ENCODE assay signal across 8 cellular contexts in the genomic region with DNA sequence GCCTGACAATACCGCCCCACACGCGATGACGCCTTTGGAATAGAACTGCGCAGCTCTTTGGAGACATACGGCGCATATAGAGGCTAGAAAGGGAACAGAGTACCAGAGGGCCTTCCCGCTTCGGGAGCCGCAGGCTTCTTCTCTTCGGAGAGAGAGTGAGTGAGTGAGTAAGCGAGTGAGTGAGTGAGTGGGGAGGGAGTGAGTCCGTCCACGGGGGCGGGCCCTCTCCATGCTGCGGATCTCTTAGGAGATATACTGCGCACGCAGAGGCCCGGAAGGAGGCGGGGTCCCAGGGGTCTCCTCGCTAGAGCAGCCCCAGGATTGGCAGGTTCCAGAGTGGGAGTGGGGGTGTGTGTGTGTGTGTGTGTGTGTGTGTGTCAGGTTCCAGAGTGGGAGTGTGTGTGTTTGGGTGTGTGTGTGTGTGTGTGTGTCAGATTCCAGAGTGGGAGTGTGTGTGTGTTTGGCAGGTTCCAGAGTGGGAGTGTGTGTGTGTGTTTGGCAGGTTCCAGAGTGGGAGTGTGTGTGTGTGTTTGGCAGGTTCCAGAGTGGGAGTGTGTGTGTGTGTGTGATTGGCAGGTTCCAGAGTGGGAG.
DNase-seq lines count a peak whose midpoint lies in the region; ATAC-seq, FAIRE-seq and TF ChIP-seq lines count a peak whose summit lies in the region.

No MANE protein-coding gene starts in this region.

- peak overlapping the region; percentile 77 for H3K4me3 Mint-ChIP-seq in activated CD4-positive, alpha-beta T cell treated with anti-CD3 and anti-CD28 coated beads for 36 hours
- peak overlapping the region; percentile 80 for H3K4me3 Mint-ChIP-seq in chondrocyte (ENCODE audit: unreplicated experiment)

- H3K9me3 Mint-ChIP-seq in activated CD4-positive, alpha-beta T cell treated with anti-CD3 and anti-CD28 coated beads for 36 hours (ENCODE audit: low read depth): no peaks in the 10 kb centered on the region
- H3K9me3 Mint-ChIP-seq in chondrocyte (ENCODE audit: low read depth): no peaks in the 10 kb centered on the region

- H3K4me3 ChIP-seq in kidney (ENCODE audit: low read length in 2 of 2): peak overlapping the region; percentile 69 to 76

- peak; percentile 58 to 60 for DNase-seq in NCI-H2081 (lab: John Stamatoyannopoulos, UW)
- DNase-seq in NCI-H2081 treated with DMSO at 0.1 percent for 48 hours (lab: John Stamatoyannopoulos, UW): no peak
- peak; percentile 97 for DNase-seq in NCI-H226
- peak; percentile 96 for DNase-seq in activated CD4-positive, alpha-beta T cell treated with anti-CD3 and anti-CD28 coated beads for 36 hours
- peak; percentile 98 for DNase-seq in chondrocyte (ENCODE audit: low spot score)
- DNase-seq in kidney: peak; percentile 98
- peak; percentile 83 for DNase-seq in stimulated activated CD4-positive, alpha-beta T cell treated with anti-CD3 and anti-CD28 coated beads, Interleukin-12 subunit alpha, Interleukin-12 subunit beta, amount 100 ng/mL, for 4 hours

- H3K4me1 Mint-ChIP-seq in activated CD4-positive, alpha-beta T cell treated with anti-CD3 and anti-CD28 coated beads for 36 hours: peaks cover 21% of the 10 kb centered on the region
- peaks cover 24% of the 10 kb centered on the region for H3K4me1 Mint-ChIP-seq in chondrocyte (ENCODE audit: low read depth)

- no peak for FAIRE-seq in kidney (lab: Jason Lieb, UNC)

- no peak for TF ChIP-seq CTCF in chondrocyte (IDR thresholded peaks at IDR 0.05)
- peak; percentile 1 for TF ChIP-seq CTCF in kidney (IDR thresholded peaks at IDR 0.05; ENCODE audit: borderline replicate concordance, extremely low read depth, insufficient read depth)

- CTCF ChIA-PET in activated CD4-positive, alpha-beta T cell treated with anti-CD3 and anti-CD28 coated beads for 36 hours (lab: Charles Lee): interaction anchor here (1.3 kb wide), 1 partner anchor 10 kb away, joined by 4 read pairs; no protein-coding TSS in a partner anchor

- H3K36me3 ChIP-seq in kidney (ENCODE audit: control insufficient read depth in 1 of 2, insufficient read depth in 2 of 2, low read length in 2 of 2): no peaks in the 10 kb centered on the region

- POLR2A ChIA-PET in activated CD4-positive, alpha-beta T cell treated with anti-CD3 and anti-CD28 coated beads for 36 hours (lab: Charles Lee): interaction anchor here (0.5 to 1.1 kb wide), 2 partner anchors 12 to 200 kb away, joined by 3 to 7 read pairs; no protein-coding TSS in a partner anchor

- H3K9ac ChIP-seq in kidney (ENCODE audit: low read length in 2 of 2): peak overlapping the region; percentile 10 to 92

- ATAC-seq in HG03045 (IDR thresholded peaks at IDR 0.05; ENCODE audit: unreplicated experiment): peak; percentile 55
- peak; percentile 80 for ATAC-seq in activated CD4-positive, alpha-beta T cell treated with anti-CD3 and anti-CD28 coated beads for 36 hours

- peak overlapping the region; percentile 88 for H3K27ac Mint-ChIP-seq in activated CD4-positive, alpha-beta T cell treated with anti-CD3 and anti-CD28 coated beads for 36 hours
- H3K27ac Mint-ChIP-seq in chondrocyte (ENCODE audit: unreplicated experiment): peak overlapping the region; percentile 98

- no peaks in the 10 kb centered on the region for H3K36me3 Mint-ChIP-seq in activated CD4-positive, alpha-beta T cell treated with anti-CD3 and anti-CD28 coated beads for 36 hours (ENCODE audit: low read depth)
- H3K36me3 Mint-ChIP-seq in chondrocyte (ENCODE audit: low read depth): no peaks in the 10 kb centered on the region

- no peaks in the 10 kb centered on the region for H3K9me3 ChIP-seq in kidney (ENCODE audit: control insufficient read depth in 1 of 2, low read length in 2 of 2)

- H3K4me1 ChIP-seq in kidney (ENCODE audit: control insufficient read depth in 1 of 2, insufficient read depth in 1 of 2, low read depth in 1 of 2, low read length in 2 of 2): peaks cover 10 to 19% of the 10 kb centered on the region in 2 donors

- intact Hi-C loops in activated CD4-positive, alpha-beta T cell treated with anti-CD3 and anti-CD28 coated beads for 36 hours (cut with DNase I, micrococcal nuclease): loop anchor here (1.0 to 5.0 kb wide), 7 partner anchors 11 to 1510 kb away; a partner anchor contains a TSS
- intact Hi-C loops in kidney (cut with DNase I): no loop called here

- peaks cover 24% of the 10 kb centered on the region for H3K27me3 Mint-ChIP-seq in activated CD4-positive, alpha-beta T cell treated with anti-CD3 and anti-CD28 coated beads for 36 hours
- no peaks in the 10 kb centered on the region for H3K27me3 Mint-ChIP-seq in chondrocyte (ENCODE audit: low read depth)

- H3K27ac ChIP-seq in kidney (ENCODE audit: low read depth in 2 of 2, low read length in 2 of 2): peak overlapping the region; percentile 96 to 98
